1 cellular context compared by ENCODE assay signal in genomic region chr16:79598341-79599181, GRCh38.
TF ChIP-seq lines count a peak whose summit lies in the region.

No MANE protein-coding gene starts in this region.

TF ChIP-seq in HEK293, 187 proteins besides CTCF, POLR2A, EP300 and RAD21 (continued from another document):
- TF ChIP-seq ZNF148 (tag by site-specific recombination; IDR thresholded peaks at IDR 0.05; ENCODE audit: borderline replicate concordance) (no peak), ZNF488 (tag by site-specific recombination; IDR thresholded peaks at IDR 0.05) (no peak), OSR2 (tag by site-specific recombination; IDR thresholded peaks at IDR 0.05) (no peak), ZNF544 (tag by site-specific recombination; IDR thresholded peaks at IDR 0.05) (no peak), ATF2 (tag by site-specific recombination; IDR thresholded peaks at IDR 0.05; ENCODE audit: low read depth) (no peak), ZNF112 (tag by site-specific recombination; IDR thresholded peaks at IDR 0.05) (no peak), ZNF184 (tag by site-specific recombination; IDR thresholded peaks at IDR 0.05) (no peak), ZNF2 (tag by site-specific recombination; IDR thresholded peaks at IDR 0.05) (0 out of 2 replicates have a peak, but pooled peaks have one; percentile 36), ZNF394 (tag by site-specific recombination; IDR thresholded peaks at IDR 0.05; ENCODE audit: borderline replicate concordance) (peak; percentile 20; the same call in 1 of the 2 replicates), ZFP37 (tag by site-specific recombination; IDR thresholded peaks at IDR 0.05) (no peak), ZBTB1 (tag by site-specific recombination; IDR thresholded peaks at IDR 0.05) (no peak), ZNF48 (tag by site-specific recombination; IDR thresholded peaks at IDR 0.05) (no peak), SCRT2 (tag by site-specific recombination; IDR thresholded peaks at IDR 0.05) (no peak), ZFP69B (tag by site-specific recombination; IDR thresholded peaks at IDR 0.05) (0 out of 2 replicates have a peak, but pooled peaks have one; percentile 30), TCF7L2 (IDR thresholded peaks at IDR 0.05; ENCODE audit: borderline replicate concordance, low read depth, low read length) (no peak; the same call in 1 of the 2 replicates), ZBTB48 (tag by site-specific recombination; IDR thresholded peaks at IDR 0.05) (no peak), ZNF658 (tag by site-specific recombination; IDR thresholded peaks at IDR 0.05) (no peak), ZNF521 (tag by site-specific recombination; IDR thresholded peaks at IDR 0.05) (no peak), ZNF362 (tag by site-specific recombination; IDR thresholded peaks at IDR 0.05) (no peak), ZNF10 (tag by site-specific recombination; IDR thresholded peaks at IDR 0.05) (peak; percentile 54; the same call in 1 of the 2 replicates), ZNF354C (tag by site-specific recombination; IDR thresholded peaks at IDR 0.05; ENCODE audit: borderline replicate concordance, low read depth) (no peak), ZNF266 (tag by site-specific recombination; IDR thresholded peaks at IDR 0.05; ENCODE audit: low read depth) (no peak), ZNF366 (tag by site-specific recombination; conservative IDR thresholded peaks at IDR 0.05) (no peak), ZNF600 (tag by site-specific recombination; IDR thresholded peaks at IDR 0.05) (peak; percentile 72), ZNF843 (tag by site-specific recombination; IDR thresholded peaks at IDR 0.05) (peak; percentile 60; the same call in 1 of the 2 replicates), ZNF610 (tag by site-specific recombination; IDR thresholded peaks at IDR 0.05; ENCODE audit: borderline replicate concordance) (no peak), ZBTB8A (tag by site-specific recombination; IDR thresholded peaks at IDR 0.05) (0 out of 2 replicates have a peak, but pooled peaks have one; percentile 26), TSHZ1 (tag by site-specific recombination; IDR thresholded peaks at IDR 0.05; ENCODE audit: borderline replicate concordance) (no peak), HIC1 (tag by site-specific recombination; IDR thresholded peaks at IDR 0.05) (peak; percentile 45; the same call in 1 of the 2 replicates), PATZ1 (tag by site-specific recombination; IDR thresholded peaks at IDR 0.05) (peak; percentile 96)
